12 cellular contexts compared by ENCODE assay signal in genomic region chr16:8950580-8951077, GRCh38. TPM values are rescaled to one million over a fixed set of nuclear protein-coding genes. Genes with fewer than 3 reads are reported as not detected.
DNase-seq lines count a peak whose midpoint lies in the region; ATAC-seq and TF ChIP-seq lines count a peak whose summit lies in the region.
"Had no signal": no experiment of that assay in that cellular context is flagged by ENCODE, and none has a peak within 500 bp of the region (broad histone marks: within the 10 kb centered on the region; RNA-seq: fewer than 3 reads in every experiment).

No MANE protein-coding gene starts in this region.

- ATAC-seq in GM18873 (IDR thresholded peaks at IDR 0.05; ENCODE audit: low FRiP score, unreplicated experiment) = no peak
- ATAC-seq: left lung had no signal

- peak overlapping the region; percentile 57 for H3K4me2 ChIP-seq in mesenchymal stem cell (ENCODE audit: low read length, poor library complexity, severe bottlenecking)

- intact Hi-C loops in cardiac septum (cut with DNase I) = no loop called here

- H3K9ac ChIP-seq in mesenchymal stem cell (ENCODE audit: low read length) = no peak overlapping the region

- no peak overlapping the region for H2BK5ac ChIP-seq in mesenchymal stem cell (ENCODE audit: low read depth, low read length, poor library complexity, severe bottlenecking)

- WGBS in mesenchymal stem cell = 85% methylated on average over 11 of the region's 11 CpGs

- DNase-seq in cardiac muscle cell (ENCODE audit: low read depth in 1 of 2, low spot score in 1 of 2) = peak; percentile 34 to 80
- no peak for DNase-seq in cardiac septum (ENCODE audit: low spot score)
- no peak for DNase-seq in coronary artery (ENCODE audit: low spot score)
- peak; percentile 76 for DNase-seq in mesenchymal stem cell
- DNase-seq in cerebellum (ENCODE audit: low spot score) = no peak
- DNase-seq in Kasumi-1 (lab: John Stamatoyannopoulos, UW) = no peak
- no peak for DNase-seq in stimulated activated CD4-positive, alpha-beta T cell treated with anti-CD3 and anti-CD28 coated beads, Interleukin-4, amount 100 ng/mL, for 1 hour
- DNase-seq: anterior cingulate cortex, left lung, NCI-H146 had no signal

- no peak overlapping the region for H2BK15ac ChIP-seq in mesenchymal stem cell (ENCODE audit: low read depth, poor library complexity, severe bottlenecking)

- no peaks in the 10 kb centered on the region for H3K9me3 ChIP-seq in cardiac muscle cell (ENCODE audit: low read depth)
- no peaks in the 10 kb centered on the region for H3K9me3 ChIP-seq in mesenchymal stem cell (ENCODE audit: control insufficient read depth, low read length)
- H3K9me3 ChIP-seq: left lung, suprapubic skin had no signal

- peak overlapping the region; percentile 87 for H2AK5ac ChIP-seq in mesenchymal stem cell (ENCODE audit: low read length, severe bottlenecking)

- H3K36me3 ChIP-seq in cardiac muscle cell (no peaks in the 10 kb centered on the region), mesenchymal stem cell (ENCODE audit: control insufficient read depth in 1 of 2, insufficient read depth in 2 of 2, low read depth in 1 of 2, low read length in 2 of 2) (no peaks in the 10 kb centered on the region)
- H3K36me3 ChIP-seq: left lung, suprapubic skin had no signal

- H4K91ac ChIP-seq in mesenchymal stem cell (ENCODE audit: low read length) = no peak overlapping the region

- peak overlapping the region in 1 of 2 experiments; percentile 48 for H3K23ac ChIP-seq in mesenchymal stem cell (ENCODE audit: low read length in 2 of 2)

- no peaks in the 10 kb centered on the region for H3K27me3 ChIP-seq in cardiac muscle cell
- H3K27me3 ChIP-seq in mesenchymal stem cell (ENCODE audit: control insufficient read depth in 1 of 2, insufficient read depth in 1 of 2, low read length in 2 of 2) = no peaks in the 10 kb centered on the region
- H3K27me3 ChIP-seq: left lung, suprapubic skin had no signal

- no peak overlapping the region for H3K4me3 ChIP-seq in cardiac muscle cell
- H3K4me3 ChIP-seq in coronary artery = peak overlapping the region; percentile 48
- no peak overlapping the region for H3K4me3 ChIP-seq in mesenchymal stem cell (ENCODE audit: insufficient read depth in 1 of 2, low read depth in 1 of 2, low read length in 2 of 2)
- H3K4me3 ChIP-seq: left lung, suprapubic skin had no signal

- H2BK12ac ChIP-seq in mesenchymal stem cell (ENCODE audit: low read length in 2 of 2) = no peak overlapping the region

- peak overlapping the region in 1 of 2 experiments; percentile 59 for H3K4ac ChIP-seq in mesenchymal stem cell (ENCODE audit: low read depth in 1 of 2, low read length in 2 of 2)

- H3K18ac ChIP-seq in mesenchymal stem cell (ENCODE audit: low read depth in 1 of 2, low read length in 2 of 2) = no peak overlapping the region

- no peak overlapping the region for H4K8ac ChIP-seq in mesenchymal stem cell (ENCODE audit: low read length)

- TF ChIP-seq CTCF in cardiac muscle cell (IDR thresholded peaks at IDR 0.05; ENCODE audit: low read depth, low read length) = no peak
- no peak for TF ChIP-seq CTCF in coronary artery (IDR thresholded peaks at IDR 0.05)

- no peaks in the 10 kb centered on the region for H3K79me1 ChIP-seq in mesenchymal stem cell (replicated peaks; ENCODE audit: low read length, poor library complexity, severe bottlenecking)

- H2AFZ ChIP-seq in mesenchymal stem cell (ENCODE audit: low read depth, low read length) = no peak overlapping the region

- H3K14ac ChIP-seq in mesenchymal stem cell (ENCODE audit: low read length in 2 of 2) = peak overlapping the region in 1 of 2 experiments; percentile 79

- H3K4me1 ChIP-seq in cardiac muscle cell (ENCODE audit: low read depth) = peaks cover 33% of the 10 kb centered on the region
- peaks cover 36% of the 10 kb centered on the region for H3K4me1 ChIP-seq in mesenchymal stem cell (ENCODE audit: control insufficient read depth, insufficient read depth, low read depth, low read length)

- H3K27ac ChIP-seq in cardiac muscle cell = peak overlapping the region; percentile 51
- H3K27ac ChIP-seq in coronary artery = no peak overlapping the region
- peak overlapping the region; percentile 81 for H3K27ac ChIP-seq in mesenchymal stem cell (ENCODE audit: low read length, poor library complexity, severe bottlenecking)
- H3K27ac ChIP-seq: left lung, suprapubic skin had no signal

- H2BK120ac ChIP-seq in mesenchymal stem cell (ENCODE audit: low read depth, low read length) = no peak overlapping the region

RNA-seq across cellular contexts. Expression of gene USP7, which starts 13.1 kb away (rescaled TPM):
- 41.4 and 77.0 TPM in 2 replicates for total RNA-seq in cardiac muscle cell
- 45.1 and 69.8 TPM in 2 replicates for polyA plus RNA-seq in cardiac muscle cell
- total RNA-seq in cardiac septum = 74.6 TPM
- polyA plus RNA-seq in mesenchymal stem cell (2013, experiment 1 of 2) = 42.3 TPM
- polyA plus RNA-seq in mesenchymal stem cell (2013, experiment 2 of 2) = 42.5 TPM
- 108 TPM for total RNA-seq in cerebellum

Comparison
In these comparisons a context has a peak if more than half of its experiments do, and no peak if none do; other contexts are left out.
1. DNase-seq: peak in cardiac muscle cell (2 of 2) and mesenchymal stem cell (single experiment); none in cardiac septum (single experiment), coronary artery (single experiment), cerebellum (single experiment), Kasumi-1 (0 of 2) and stimulated activated CD4-positive, alpha-beta T cell treated with anti-CD3 and anti-CD28 coated beads, Interleukin-4, amount 100 ng/mL, for 1 hour (single experiment).
2. H3K27ac ChIP-seq: peak in cardiac muscle cell (single experiment) and mesenchymal stem cell (single experiment); none in coronary artery (0 of 2).